Comparison of ENCODE assay signal across 8 cellular contexts in genomic region chr6:157535354-157536217, GRCh38.
DNase-seq lines count a peak whose midpoint lies in the region; ATAC-seq and TF ChIP-seq lines count a peak whose summit lies in the region.

No MANE protein-coding gene starts in this region.

- H3K9me3 Mint-ChIP-seq in activated naive CD8-positive, alpha-beta T cell treated with anti-CD3 and anti-CD28 coated beads, Interleukin-2, amount 50 U/mL, for 24 hours, result no peaks in the 10 kb centered on the region

- no peak for TF ChIP-seq CTCF in right lobe of liver (IDR thresholded peaks at IDR 0.05)

- ATAC-seq in GM21447 (IDR thresholded peaks at IDR 0.05; ENCODE audit: unreplicated experiment), result peak; percentile 74
- peak; percentile 93 for ATAC-seq in activated naive CD8-positive, alpha-beta T cell treated with anti-CD3 and anti-CD28 coated beads, Interleukin-2, amount 50 U/mL, for 24 hours
- peak in 1 of 4 donors; percentile 6 for ATAC-seq in right lobe of liver

- H3K27me3 ChIP-seq in HUES48 (ENCODE audit: control insufficient read depth, insufficient read depth, low read length) (no peaks in the 10 kb centered on the region), right lobe of liver (no peaks in the 10 kb centered on the region)

- H3K36me3 ChIP-seq in HUES48 (ENCODE audit: control insufficient read depth, insufficient read depth, low read length) (no peaks in the 10 kb centered on the region), right lobe of liver (no peaks in the 10 kb centered on the region)

- WGBS in right lobe of liver (ENCODE audit: insufficient coverage, low coverage, low lambda C conversion rate, missing lambda C conversion rate), result 37% methylated on average over 12 of the region's 12 CpGs

- H3K4me1 Mint-ChIP-seq in activated naive CD8-positive, alpha-beta T cell treated with anti-CD3 and anti-CD28 coated beads, Interleukin-2, amount 50 U/mL, for 24 hours, result peaks cover 41% of the 10 kb centered on the region

- peak overlapping the region; percentile 74 for H3K27ac Mint-ChIP-seq in activated naive CD8-positive, alpha-beta T cell treated with anti-CD3 and anti-CD28 coated beads, Interleukin-2, amount 50 U/mL, for 24 hours

- DNase-seq in Daoy (ENCODE audit: low read depth), result peak; percentile 54
- DNase-seq in activated naive CD8-positive, alpha-beta T cell treated with anti-CD3 and anti-CD28 coated beads, Interleukin-2, amount 50 U/mL, for 24 hours, result no peak
- DNase-seq in right lobe of liver, result no peak
- no peak for DNase-seq in NCI-H2196 (lab: John Stamatoyannopoulos, UW; ENCODE audit: unreplicated experiment)
- no peak for DNase-seq in UCSD-AML1 (lab: John Stamatoyannopoulos, UW; ENCODE audit: unreplicated experiment)
- no peak for DNase-seq in putamen (ENCODE audit: low spot score)

- peak overlapping the region; percentile 2 for H3K4me3 Mint-ChIP-seq in activated naive CD8-positive, alpha-beta T cell treated with anti-CD3 and anti-CD28 coated beads, Interleukin-2, amount 50 U/mL, for 24 hours

- intact Hi-C loops in right lobe of liver (cut with DNase I), result no loop called here

- peaks cover 45% of the 10 kb centered on the region for H3K4me1 ChIP-seq in HUES48 (ENCODE audit: control insufficient read depth, insufficient read depth, low read length)
- peaks cover 0 to 44% (median 26%) of the 10 kb centered on the region in 4 donors for H3K4me1 ChIP-seq in right lobe of liver

- H3K27me3 Mint-ChIP-seq in activated naive CD8-positive, alpha-beta T cell treated with anti-CD3 and anti-CD28 coated beads, Interleukin-2, amount 50 U/mL, for 24 hours, result no peaks in the 10 kb centered on the region

- H3K27ac ChIP-seq in HUES48 (ENCODE audit: low read depth, low read length), result peak overlapping the region; percentile 38
- peak overlapping the region; percentile 8 to 58 (median 26) for H3K27ac ChIP-seq in right lobe of liver

- H3K4me3 ChIP-seq in HUES48 (ENCODE audit: low read depth, low read length) (no peak overlapping the region), right lobe of liver (no peak overlapping the region)

- H3K36me3 Mint-ChIP-seq in activated naive CD8-positive, alpha-beta T cell treated with anti-CD3 and anti-CD28 coated beads, Interleukin-2, amount 50 U/mL, for 24 hours (ENCODE audit: low read depth), result no peaks in the 10 kb centered on the region

- H3K9me3 ChIP-seq in HUES48 (ENCODE audit: control insufficient read depth, insufficient read depth, low read length), result no peaks in the 10 kb centered on the region
- no peaks in the 10 kb centered on the region for H3K9me3 ChIP-seq in right lobe of liver

- no peak overlapping the region for H3K9ac ChIP-seq in HUES48 (ENCODE audit: low read depth, low read length)

- TF ChIP-seq POLR2A in right lobe of liver (IDR thresholded peaks at IDR 0.05), result no peak
